Comparison of ENCODE assay signal across 1 cellular context in genomic region chr6:32941412-32941784, GRCh38.
TF ChIP-seq lines count a peak whose summit lies in the region.

No MANE protein-coding gene starts in this region.

TF ChIP-seq in GM12878, 131 proteins besides CTCF, POLR2A, EP300 and RAD21 (continued from another document and continues in another):
- TF ChIP-seq CUX1 (IDR thresholded peaks at IDR 0.05; ENCODE audit: insufficient replicate concordance, low read depth, low read length) (peak; percentile 33), POU2F2 (IDR thresholded peaks at IDR 0.05; ENCODE audit: borderline replicate concordance, low read depth, low read length) (peak; percentile 86; the same call in 1 of the 3 replicates), ZZZ3 (IDR thresholded peaks at IDR 0.05; ENCODE audit: control insufficient read depth, insufficient read length, low read depth) (no peak), IKZF1 (conservative IDR thresholded peaks at IDR 0.05) (peak; percentile 99), IKZF2 (IDR thresholded peaks at IDR 0.05) (peak; percentile 98 to 99), GABPA (IDR thresholded peaks at IDR 0.05; ENCODE audit: low read depth) (no peak), HCFC1 (IDR thresholded peaks at IDR 0.05; ENCODE audit: low read length) (no peak), STAT3 (IDR thresholded peaks at IDR 0.05; ENCODE audit: low read depth, low read length) (no peak), CHD4 (IDR thresholded peaks at IDR 0.05) (no peak), MTA2 (IDR thresholded peaks at IDR 0.05; ENCODE audit: low read depth) (peak; percentile 96), SUPT20H (IDR thresholded peaks at IDR 0.05; ENCODE audit: borderline replicate concordance, control insufficient read depth, low read depth, low read length) (no peak), KAT2A (conservative IDR thresholded peaks at IDR 0.05; ENCODE audit: control insufficient read depth, low read depth, low read length) (no peak), BCLAF1 (IDR thresholded peaks at IDR 0.05) (no peak), ZNF274 (IDR thresholded peaks at IDR 0.05; ENCODE audit: insufficient read depth, insufficient read length) (no peak), ZNF384 (IDR thresholded peaks at IDR 0.05; ENCODE audit: borderline replicate concordance, low read depth, low read length) (no peak), E2F4 (IDR thresholded peaks at IDR 0.05; ENCODE audit: low read depth, low read length) (no peak), MYB (IDR thresholded peaks at IDR 0.05; ENCODE audit: borderline replicate concordance, low read depth, low read length) (no peak), NR2F1 (conservative IDR thresholded peaks at IDR 0.05) (peak; percentile 99), ZNF622 (IDR thresholded peaks at IDR 0.05) (no peak), ZSCAN29 (IDR thresholded peaks at IDR 0.05) (no peak), JUNB (IDR thresholded peaks at IDR 0.05) (peak; percentile 37), ZBTB40 (IDR thresholded peaks at IDR 0.05; ENCODE audit: borderline replicate concordance) (no peak), ZNF207 (IDR thresholded peaks at IDR 0.05; ENCODE audit: borderline replicate concordance) (peak; percentile 84; the same call in 1 of the 2 replicates), MXI1 (IDR thresholded peaks at IDR 0.05; ENCODE audit: low read depth, low read length) (peak; percentile 78), WRNIP1 (IDR thresholded peaks at IDR 0.05; ENCODE audit: borderline replicate concordance, low read depth, low read length) (no peak), ETV6 (conservative IDR thresholded peaks at IDR 0.05 in 1 of 2, IDR thresholded peaks at IDR 0.05 in 1 of 2; ENCODE audit: borderline replicate concordance in 1 of 2, low read depth in 1 of 2) (peak in 1 of 2 experiments; percentile 94; a peak in 2 of 4 replicates), CHD2 (IDR thresholded peaks at IDR 0.05; ENCODE audit: borderline replicate concordance, low read depth, low read length) (peak; percentile 81; the same call in 1 of the 2 replicates), CEBPB (IDR thresholded peaks at IDR 0.05; ENCODE audit: borderline replicate concordance in 1 of 2, low read depth in 2 of 2, low read length in 2 of 2) (no peak), PAX5 (IDR thresholded peaks at IDR 0.05; ENCODE audit: borderline replicate concordance, low read depth, low read length) (peak; percentile 100), RELA (IDR thresholded peaks at IDR 0.05; ENCODE audit: borderline replicate concordance, partially characterized antibody) (peak; percentile 86), CBX5 (IDR thresholded peaks at IDR 0.05; ENCODE audit: low read depth) (0 out of 2 replicates have a peak, but pooled peaks have one; percentile 76), SP1 (IDR thresholded peaks at IDR 0.05; ENCODE audit: low read depth, low read length) (peak; percentile 78)
- TF ChIP-seq, protein P1, sequence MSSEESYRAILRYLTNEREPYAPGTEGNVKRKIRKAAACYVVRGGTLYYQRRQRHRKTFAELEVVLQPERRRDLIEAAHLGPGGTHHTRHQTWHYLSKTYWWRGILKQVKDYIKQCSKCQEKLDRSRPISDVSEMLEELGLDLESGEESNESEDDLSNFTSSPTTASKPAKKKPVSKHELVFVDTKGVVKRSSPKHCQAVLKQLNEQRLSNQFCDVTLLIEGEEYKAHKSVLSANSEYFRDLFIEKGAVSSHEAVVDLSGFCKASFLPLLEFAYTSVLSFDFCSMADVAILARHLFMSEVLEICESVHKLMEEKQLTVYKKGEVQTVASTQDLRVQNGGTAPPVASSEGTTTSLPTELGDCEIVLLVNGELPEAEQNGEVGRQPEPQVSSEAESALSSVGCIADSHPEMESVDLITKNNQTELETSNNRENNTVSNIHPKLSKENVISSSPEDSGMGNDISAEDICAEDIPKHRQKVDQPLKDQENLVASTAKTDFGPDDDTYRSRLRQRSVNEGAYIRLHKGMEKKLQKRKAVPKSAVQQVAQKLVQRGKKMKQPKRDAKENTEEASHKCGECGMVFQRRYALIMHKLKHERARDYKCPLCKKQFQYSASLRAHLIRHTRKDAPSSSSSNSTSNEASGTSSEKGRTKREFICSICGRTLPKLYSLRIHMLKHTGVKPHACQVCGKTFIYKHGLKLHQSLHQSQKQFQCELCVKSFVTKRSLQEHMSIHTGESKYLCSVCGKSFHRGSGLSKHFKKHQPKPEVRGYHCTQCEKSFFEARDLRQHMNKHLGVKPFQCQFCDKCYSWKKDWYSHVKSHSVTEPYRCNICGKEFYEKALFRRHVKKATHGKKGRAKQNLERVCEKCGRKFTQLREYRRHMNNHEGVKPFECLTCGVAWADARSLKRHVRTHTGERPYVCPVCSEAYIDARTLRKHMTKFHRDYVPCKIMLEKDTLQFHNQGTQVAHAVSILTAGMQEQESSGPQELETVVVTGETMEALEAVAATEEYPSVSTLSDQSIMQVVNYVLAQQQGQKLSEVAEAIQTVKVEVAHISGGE (CRISPR knock-in tag; IDR thresholded peaks at IDR 0.05), result no peak
- TF ChIP-seq, protein P2, sequence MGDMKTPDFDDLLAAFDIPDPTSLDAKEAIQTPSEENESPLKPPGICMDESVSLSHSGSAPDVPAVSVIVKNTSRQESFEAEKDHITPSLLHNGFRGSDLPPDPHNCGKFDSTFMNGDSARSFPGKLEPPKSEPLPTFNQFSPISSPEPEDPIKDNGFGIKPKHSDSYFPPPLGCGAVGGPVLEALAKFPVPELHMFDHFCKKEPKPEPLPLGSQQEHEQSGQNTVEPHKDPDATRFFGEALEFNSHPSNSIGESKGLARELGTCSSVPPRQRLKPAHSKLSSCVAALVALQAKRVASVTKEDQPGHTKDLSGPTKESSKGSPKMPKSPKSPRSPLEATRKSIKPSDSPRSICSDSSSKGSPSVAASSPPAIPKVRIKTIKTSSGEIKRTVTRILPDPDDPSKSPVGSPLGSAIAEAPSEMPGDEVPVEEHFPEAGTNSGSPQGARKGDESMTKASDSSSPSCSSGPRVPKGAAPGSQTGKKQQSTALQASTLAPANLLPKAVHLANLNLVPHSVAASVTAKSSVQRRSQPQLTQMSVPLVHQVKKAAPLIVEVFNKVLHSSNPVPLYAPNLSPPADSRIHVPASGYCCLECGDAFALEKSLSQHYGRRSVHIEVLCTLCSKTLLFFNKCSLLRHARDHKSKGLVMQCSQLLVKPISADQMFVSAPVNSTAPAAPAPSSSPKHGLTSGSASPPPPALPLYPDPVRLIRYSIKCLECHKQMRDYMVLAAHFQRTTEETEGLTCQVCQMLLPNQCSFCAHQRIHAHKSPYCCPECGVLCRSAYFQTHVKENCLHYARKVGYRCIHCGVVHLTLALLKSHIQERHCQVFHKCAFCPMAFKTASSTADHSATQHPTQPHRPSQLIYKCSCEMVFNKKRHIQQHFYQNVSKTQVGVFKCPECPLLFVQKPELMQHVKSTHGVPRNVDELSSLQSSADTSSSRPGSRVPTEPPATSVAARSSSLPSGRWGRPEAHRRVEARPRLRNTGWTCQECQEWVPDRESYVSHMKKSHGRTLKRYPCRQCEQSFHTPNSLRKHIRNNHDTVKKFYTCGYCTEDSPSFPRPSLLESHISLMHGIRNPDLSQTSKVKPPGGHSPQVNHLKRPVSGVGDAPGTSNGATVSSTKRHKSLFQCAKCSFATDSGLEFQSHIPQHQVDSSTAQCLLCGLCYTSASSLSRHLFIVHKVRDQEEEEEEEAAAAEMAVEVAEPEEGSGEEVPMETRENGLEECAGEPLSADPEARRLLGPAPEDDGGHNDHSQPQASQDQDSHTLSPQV (IDR thresholded peaks at IDR 0.05), result no peak
- TF ChIP-seq, protein P3, sequence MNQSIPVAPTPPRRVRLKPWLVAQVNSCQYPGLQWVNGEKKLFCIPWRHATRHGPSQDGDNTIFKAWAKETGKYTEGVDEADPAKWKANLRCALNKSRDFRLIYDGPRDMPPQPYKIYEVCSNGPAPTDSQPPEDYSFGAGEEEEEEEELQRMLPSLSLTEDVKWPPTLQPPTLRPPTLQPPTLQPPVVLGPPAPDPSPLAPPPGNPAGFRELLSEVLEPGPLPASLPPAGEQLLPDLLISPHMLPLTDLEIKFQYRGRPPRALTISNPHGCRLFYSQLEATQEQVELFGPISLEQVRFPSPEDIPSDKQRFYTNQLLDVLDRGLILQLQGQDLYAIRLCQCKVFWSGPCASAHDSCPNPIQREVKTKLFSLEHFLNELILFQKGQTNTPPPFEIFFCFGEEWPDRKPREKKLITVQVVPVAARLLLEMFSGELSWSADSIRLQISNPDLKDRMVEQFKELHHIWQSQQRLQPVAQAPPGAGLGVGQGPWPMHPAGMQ (IDR thresholded peaks at IDR 0.05; ENCODE audit: borderline replicate concordance), result peak; percentile 50; the same call in 1 of the 2 replicates
